Comparison of ENCODE assay signal across 1 cellular context in genomic region chr17:15351925-15352324, GRCh38.
A peak's percentile ranks its signal among the peaks of the same experiment; 100 is the strongest.
TF ChIP-seq lines count a peak whose summit lies in the region.

No MANE protein-coding gene starts in this region.

TF ChIP-seq in SK-N-SH, 30 proteins besides CTCF, POLR2A, EP300 and RAD21 (continued from another document):
- TF ChIP-seq NRF1 (IDR thresholded peaks at IDR 0.05; ENCODE audit: low read depth, low read length) = no peak
- no peak for TF ChIP-seq MXI1 (IDR thresholded peaks at IDR 0.05; ENCODE audit: low read depth, low read length)
- TF ChIP-seq MAX (IDR thresholded peaks at IDR 0.05; ENCODE audit: low read depth) = no peak
- no peak for TF ChIP-seq IRF3 (IDR thresholded peaks at IDR 0.05; ENCODE audit: low read depth, low read length)
- peak; percentile 22; the same call in 1 of the 2 replicates for TF ChIP-seq TCF12 (IDR thresholded peaks at IDR 0.05)
- no peak for TF ChIP-seq TEAD4 (IDR thresholded peaks at IDR 0.05; ENCODE audit: borderline replicate concordance, insufficient read depth)
- TF ChIP-seq RXRA (IDR thresholded peaks at IDR 0.05; ENCODE audit: borderline replicate concordance, low read depth) = no peak
